21 cellular contexts compared by ENCODE assay signal in the genomic region with DNA sequence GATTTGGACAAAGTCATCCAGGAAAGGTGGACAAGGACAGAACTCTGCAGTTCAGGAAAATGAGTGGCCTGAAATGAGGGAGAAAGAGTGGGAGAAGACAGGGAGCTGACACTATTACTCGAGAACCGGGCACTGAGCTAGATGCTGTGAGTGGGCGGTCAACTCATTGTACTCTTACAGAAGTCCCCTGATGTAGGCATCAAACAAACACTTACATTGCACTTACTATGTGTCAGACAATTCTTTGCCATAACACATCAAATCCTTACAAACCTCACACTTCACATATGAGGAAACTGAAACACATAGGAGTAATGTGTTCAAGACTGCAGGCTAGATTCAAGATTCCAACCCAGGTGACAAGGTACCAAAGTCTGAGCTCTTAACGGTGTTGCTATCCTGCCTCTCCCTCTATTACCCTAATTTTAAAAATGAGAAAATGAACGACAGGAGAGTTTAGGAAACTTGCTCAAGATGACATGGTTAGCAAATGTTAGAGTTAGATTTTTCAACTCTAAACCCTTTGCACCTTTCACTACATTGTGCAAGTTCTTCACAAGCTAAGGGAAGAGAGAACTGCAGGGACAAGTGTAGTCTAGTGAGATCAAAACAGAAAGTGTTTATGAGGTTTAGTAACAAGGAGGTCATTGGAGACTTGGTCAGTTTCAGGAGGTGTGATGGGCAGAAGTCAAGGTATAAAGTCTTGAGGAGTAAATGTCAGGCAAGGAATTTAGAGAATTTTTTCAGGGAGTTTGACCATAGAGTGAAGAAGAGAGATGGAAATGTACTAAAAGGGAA. TPM values are rescaled to one million over a fixed set of nuclear protein-coding genes. Genes with fewer than 3 reads are reported as not detected.
"Had no signal": no experiment of that assay in that cellular context is flagged by ENCODE, and none has a peak within 500 bp of the region (broad histone marks: within the 10 kb centered on the region; RNA-seq: fewer than 3 reads in every experiment).

No MANE protein-coding gene starts in this region.

- ATAC-seq: esophagus mucosa; left lobe of liver; naive thymus-derived CD4-positive, alpha-beta T cell had no signal

- H3K9me3 Mint-ChIP-seq: activated naive CD4-positive, alpha-beta T cell treated with anti-CD3 and anti-CD28 coated beads, Interleukin-2, amount 10 ng/mL, durations not matched to agents 7 days and 5 days; stimulated activated naive CD8-positive, alpha-beta T cell treated with anti-CD3 and anti-CD28 coated beads, Interleukin-15, Interleukin-2, amounts not matched to agents 100 ng/mL and 50 ng/mL, for 24 hours had no signal

- H3K4me2 ChIP-seq: hepatocyte had no signal

- H3K79me2 ChIP-seq: hepatocyte had no signal

- H3K27ac Mint-ChIP-seq: activated naive CD4-positive, alpha-beta T cell treated with anti-CD3 and anti-CD28 coated beads, Interleukin-2, amount 10 ng/mL, durations not matched to agents 7 days and 5 days; naive thymus-derived CD4-positive, alpha-beta T cell; stimulated activated naive CD8-positive, alpha-beta T cell treated with anti-CD3 and anti-CD28 coated beads, Interleukin-15, Interleukin-2, amounts not matched to agents 100 ng/mL and 50 ng/mL, for 24 hours had no signal

- H3K4me3 ChIP-seq: hepatocyte, suprapubic skin, upper lobe of right lung had no signal

- H3K36me3 ChIP-seq: neutrophil, suprapubic skin, upper lobe of right lung, WERI-Rb-1 had no signal

- H3K27ac ChIP-seq: hepatocyte, neutrophil, suprapubic skin, upper lobe of right lung, WERI-Rb-1 had no signal

- H3K4me3 Mint-ChIP-seq: activated naive CD4-positive, alpha-beta T cell treated with anti-CD3 and anti-CD28 coated beads, Interleukin-2, amount 10 ng/mL, durations not matched to agents 7 days and 5 days; naive thymus-derived CD4-positive, alpha-beta T cell; stimulated activated naive CD8-positive, alpha-beta T cell treated with anti-CD3 and anti-CD28 coated beads, Interleukin-15, Interleukin-2, amounts not matched to agents 100 ng/mL and 50 ng/mL, for 24 hours had no signal

- H2AFZ ChIP-seq: hepatocyte had no signal

- DNase-seq: activated naive CD4-positive, alpha-beta T cell treated with anti-CD3 and anti-CD28 coated beads, Interleukin-2, amount 10 ng/mL, durations not matched to agents 7 days and 5 days; mammary epithelial cell; naive thymus-derived CD4-positive, alpha-beta T cell; posterior cingulate gyrus; retina; stimulated activated CD4-positive, alpha-beta T cell treated with anti-CD3 and anti-CD28 coated beads, Interleukin-15, amount 100 ng/mL, for 24 hours; stimulated activated CD4-positive, alpha-beta T cell treated with anti-CD3 and anti-CD28 coated beads, Interleukin-4, amount 100 ng/mL, for 4 hours; upper lobe of right lung; WERI-Rb-1 had no signal

- H3K9me3 ChIP-seq: neutrophil, suprapubic skin, upper lobe of right lung had no signal

- FAIRE-seq: endometrium, keratinocyte had no signal

- H3K27me3 ChIP-seq: hepatocyte had no signal

RNA-seq across cellular contexts. Expression of gene MEDAG, which starts 4.9 kb away (rescaled TPM):
- total RNA-seq: mononuclear cell; T-helper 1 cell treated with Interleukin-12 subunit alpha and Interleukin-12 subunit beta and Interleukin-4 antibody, amounts not matched to agents 30 ng/mL and 1 ng/mL, for 36 hours had no signal

RNA-seq across cellular contexts. Expression of gene TEX26, which starts 31.3 kb away (rescaled TPM):
- total RNA-seq: esophagus mucosa; glomerular endothelial cell; left lobe of liver; mammary epithelial cell; mononuclear cell; naive thymus-derived CD4-positive, alpha-beta T cell; skeletal muscle tissue; suprapubic skin; T-helper 1 cell treated with Interleukin-12 subunit alpha and Interleukin-12 subunit beta and Interleukin-4 antibody, amounts not matched to agents 30 ng/mL and 1 ng/mL, for 36 hours; upper lobe of right lung had no signal
- polyA plus RNA-seq: keratinocyte; mammary epithelial cell; naive thymus-derived CD4-positive, alpha-beta T cell had no signal
